In genomic region chr17:76670020-76670707, GRCh38 we compare ENCODE assay signal across 1 cellular context.
TF ChIP-seq lines count a peak whose summit lies in the region.

No MANE protein-coding gene starts in this region.

TF ChIP-seq in K562, 482 proteins besides CTCF, POLR2A, EP300 and RAD21:
- TF ChIP-seq ZNF277 (CRISPR knock-in tag; IDR thresholded peaks at IDR 0.05; ENCODE audit: borderline replicate concordance) (no peak), DEAF1 (CRISPR knock-in tag; IDR thresholded peaks at IDR 0.05) (no peak), ZNF239 (CRISPR knock-in tag; IDR thresholded peaks at IDR 0.05) (no peak), ZBTB12 (CRISPR knock-in tag; IDR thresholded peaks at IDR 0.05) (no peak), ZNF696 (CRISPR knock-in tag; conservative IDR thresholded peaks at IDR 0.05) (no peak), SRF (CRISPR knock-in tag; IDR thresholded peaks at IDR 0.05) (no peak), ZC3H4 (CRISPR knock-in tag; IDR thresholded peaks at IDR 0.05; ENCODE audit: borderline replicate concordance) (no peak), JUN (IDR thresholded peaks at IDR 0.05; ENCODE audit: borderline replicate concordance, low read depth, low read length) (no peak), JUN (CRISPR knock-in tag; IDR thresholded peaks at IDR 0.05; ENCODE audit: borderline replicate concordance) (no peak), SRSF1 (IDR thresholded peaks at IDR 0.05; ENCODE audit: low read depth, low read length) (no peak), CBFA2T2 (conservative IDR thresholded peaks at IDR 0.05) (no peak), LCOR (CRISPR knock-in tag; IDR thresholded peaks at IDR 0.05) (no peak)
